In genomic region chr17:65515512-65515911, GRCh38 we compare ENCODE assay signal across 17 cellular contexts. TPM values are rescaled to one million over a fixed set of nuclear protein-coding genes. Genes with fewer than 3 reads are reported as not detected.
DNase-seq lines count a peak whose midpoint lies in the region; ATAC-seq and TF ChIP-seq lines count a peak whose summit lies in the region.
"Had no signal": no experiment of that assay in that cellular context is flagged by ENCODE, and none has a peak within 500 bp of the region (broad histone marks: within the 10 kb centered on the region; RNA-seq: fewer than 3 reads in every experiment).

No MANE protein-coding gene starts in this region.

- H3K4me3 Mint-ChIP-seq in mesothelial cell of epicardium, result no peak overlapping the region
- H3K4me3 Mint-ChIP-seq: activated CD4-positive, alpha-beta memory T cell treated with anti-CD3 and anti-CD28 coated beads for 36 hours; T-helper 17 cell had no signal

- TF ChIP-seq POLR2A in esophagus muscularis mucosa (IDR thresholded peaks at IDR 0.05; ENCODE audit: low read depth) (no peak), upper lobe of left lung (IDR thresholded peaks at IDR 0.05) (no peak)

- ATAC-seq in upper lobe of left lung (ENCODE audit: low FRiP score in 2 of 2), result no peak
- ATAC-seq in GM21529 (IDR thresholded peaks at IDR 0.05; ENCODE audit: unreplicated experiment), result no peak
- ATAC-seq: T-helper 17 cell had no signal

- H3K36me3 ChIP-seq in HUES64 (ENCODE audit: insufficient read depth, low read length) (no peaks in the 10 kb centered on the region), esophagus muscularis mucosa (no peaks in the 10 kb centered on the region), upper lobe of left lung (no peaks in the 10 kb centered on the region)
- H3K36me3 ChIP-seq: ascending aorta, SJSA1 had no signal

- intact Hi-C loops in esophagus muscularis mucosa (cut with DNase I), result loop anchor here (5.0 kb wide), 1 partner anchor 43 kb away; no protein-coding TSS in a partner anchor

- peaks cover 4% of the 10 kb centered on the region for H3K9me3 Mint-ChIP-seq in mesothelial cell of epicardium

- H3K27me3 ChIP-seq in HUES64 (ENCODE audit: insufficient read depth, low read length) (no peaks in the 10 kb centered on the region), esophagus muscularis mucosa (no peaks in the 10 kb centered on the region), upper lobe of left lung (no peaks in the 10 kb centered on the region)
- H3K27me3 ChIP-seq: ascending aorta, SJSA1 had no signal

- TF ChIP-seq EP300 in esophagus muscularis mucosa (IDR thresholded peaks at IDR 0.05), result no peak
- no peak for TF ChIP-seq EP300 in upper lobe of left lung (IDR thresholded peaks at IDR 0.05)

- H3K27ac ChIP-seq in HUES64 (ENCODE audit: low read depth, low read length) (no peak overlapping the region; the same call in 1 of the 2 replicates), esophagus muscularis mucosa (replicated peaks in 1 of 4) (peak overlapping the region; percentile 79 to 91 (median 84)), upper lobe of left lung (peak overlapping the region; percentile 69 to 80 (median 75))
- H3K27ac ChIP-seq: ascending aorta, PC-9, SJSA1, VCaP had no signal

- H3K4me1 ChIP-seq in HUES64 (ENCODE audit: insufficient read depth, low read length) (peaks cover 13% of the 10 kb centered on the region), esophagus muscularis mucosa (peaks cover 5 to 39% (median 34%) of the 10 kb centered on the region in 4 donors), upper lobe of left lung (peaks cover 9 to 25% (median 15%) of the 10 kb centered on the region in 4 donors)
- H3K4me1 ChIP-seq: SJSA1 had no signal

- no peaks in the 10 kb centered on the region for H3K36me3 Mint-ChIP-seq in mesothelial cell of epicardium
- H3K36me3 Mint-ChIP-seq: activated CD4-positive, alpha-beta memory T cell treated with anti-CD3 and anti-CD28 coated beads for 36 hours had no signal

- no peak overlapping the region for H3K9ac ChIP-seq in HUES64 (ENCODE audit: low read depth, low read length)

- DNase-seq in esophagus muscularis mucosa (ENCODE audit: extremely low spot score) (no peak), mesothelial cell of epicardium (ENCODE audit: low spot score in 2 of 2, unreplicated experiment in 2 of 2) (no peak), upper lobe of left lung (no peak), NCI-H187 treated with DMSO at 0.1 percent for 48 hours (lab: John Stamatoyannopoulos, UW) (no peak), HUDEP-2 (lab: John Stamatoyannopoulos, UW; ENCODE audit: unreplicated experiment in 76 of 76) (no peak)
- DNase-seq: activated CD4-positive, alpha-beta memory T cell treated with anti-CD3 and anti-CD28 coated beads for 36 hours; activated naive CD4-positive, alpha-beta T cell treated with Interleukin-2 at 50 U/mL for 16 hours; activated T-cell treated with anti-CD3 and anti-CD28 coated beads for 4 hours; EL; PC-9; stimulated activated CD4-positive, alpha-beta T cell treated with anti-CD3 and anti-CD28 coated beads, Interleukin-12 subunit alpha, Interleukin-12 subunit beta, amount 100 ng/mL, for 4 hours; T-helper 17 cell had no signal

- no peaks in the 10 kb centered on the region for H3K9me3 ChIP-seq in HUES64 (ENCODE audit: insufficient read depth, low read depth, low read length)
- H3K9me3 ChIP-seq in esophagus muscularis mucosa, result no peaks in the 10 kb centered on the region
- no peaks in the 10 kb centered on the region for H3K9me3 ChIP-seq in upper lobe of left lung
- H3K9me3 ChIP-seq: ascending aorta, SJSA1 had no signal

- WGBS in HUES64, result 48% methylated on average over 5 of the region's 6 CpGs
- 66% methylated on average over 6 of the region's 6 CpGs for WGBS in esophagus muscularis mucosa
- whole genome bisulfite sequencing in upper lobe of left lung, 2 donors, result 66 to 67% methylated on average over 5 to 6 of the region's 6 CpGs

- TF ChIP-seq CTCF in esophagus muscularis mucosa (IDR thresholded peaks at IDR 0.05) (no peak), mesothelial cell of epicardium (IDR thresholded peaks at IDR 0.05; ENCODE audit: unreplicated experiment) (no peak), upper lobe of left lung (IDR thresholded peaks at IDR 0.05) (no peak)

- H3K27me3 Mint-ChIP-seq in mesothelial cell of epicardium (ENCODE audit: low read depth), result no peaks in the 10 kb centered on the region

- peak overlapping the region; percentile 88 for H3K27ac Mint-ChIP-seq in mesothelial cell of epicardium
- H3K27ac Mint-ChIP-seq: activated CD4-positive, alpha-beta memory T cell treated with anti-CD3 and anti-CD28 coated beads for 36 hours had no signal

- peaks cover 33% of the 10 kb centered on the region for H3K4me1 Mint-ChIP-seq in mesothelial cell of epicardium

- peak overlapping the region; percentile 11 for H3K4me3 ChIP-seq in HUES64 (ENCODE audit: low read length)
- no peak overlapping the region for H3K4me3 ChIP-seq in esophagus muscularis mucosa
- H3K4me3 ChIP-seq in upper lobe of left lung, result no peak overlapping the region
- H3K4me3 ChIP-seq: ascending aorta, PC-9, SJSA1 had no signal

RNA-seq across cellular contexts. Expression of gene AXIN2, which starts 45.9 kb away (rescaled TPM):
- 30.5 TPM for polyA plus RNA-seq in HUES64 (2013, experiment 1 of 2)
- polyA plus RNA-seq in HUES64 (2013, experiment 2 of 2), result 35.8 TPM
- 10 to 100 TPM; 17.2 to 63.4 (median 49.3) TPM for total RNA-seq in esophagus muscularis mucosa
- total RNA-seq in mesothelial cell of epicardium, result 84.6 to 88.7 TPM (median 87.8 TPM) in 3 replicates
- 100 to 1,000 TPM in 1 of 6 donors, 10 to 100 TPM in 5; 48.0 to 135 (median 68.9) TPM for total RNA-seq in upper lobe of left lung
